ENCODE assay signal across 8 cellular contexts in the genomic region with DNA sequence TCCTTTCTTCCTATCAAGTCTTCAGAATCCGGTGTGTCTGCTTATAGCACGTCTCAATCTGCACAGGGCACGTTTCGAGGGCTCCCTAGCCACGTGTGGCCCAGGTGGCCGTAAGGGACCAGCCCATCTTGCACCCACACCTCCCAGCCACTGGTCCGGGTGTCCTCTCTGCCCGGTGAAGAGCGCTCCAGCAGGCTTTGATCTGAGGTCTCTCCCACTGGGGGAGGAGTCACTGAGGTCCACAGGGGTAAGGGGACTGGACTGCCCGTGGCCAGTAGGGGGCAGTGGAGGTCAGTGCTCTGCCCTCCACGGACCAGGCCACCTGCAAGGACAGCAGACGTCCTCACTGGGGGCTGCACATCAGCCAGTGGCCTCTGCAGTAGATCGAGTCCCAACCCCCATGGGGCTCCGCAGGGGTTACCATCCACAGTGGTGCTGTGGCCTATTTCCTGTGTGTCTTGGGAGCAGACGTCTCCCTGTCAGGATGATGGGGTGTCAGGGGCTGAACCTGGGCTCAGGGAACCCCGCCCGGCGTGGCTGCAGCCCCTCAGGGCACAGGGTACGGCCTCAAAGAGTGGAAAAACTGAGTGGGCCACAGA.
DNase-seq lines count a peak whose midpoint lies in the region; ATAC-seq and TF ChIP-seq lines count a peak whose summit lies in the region.

No MANE protein-coding gene starts in this region.

- 69 to 76% methylated on average over 18 to 19 of the region's 19 CpGs for WGBS in GM23248 (ENCODE audit: low coverage in 1 of 2, low lambda C conversion rate in 2 of 2, missing lambda C conversion rate in 2 of 2), 2 experiments
- WGBS in prostate gland = 54% methylated on average over 19 of the region's 19 CpGs

- no peaks in the 10 kb centered on the region for H4K20me1 ChIP-seq in GM23248 (ENCODE audit: insufficient read depth)

- DNase-seq in C1 segment of cervical spinal cord (lab: John Stamatoyannopoulos, UW) = peak in 11 of 14 donors; percentile 16 to 73 (median 42)
- DNase-seq in GM23248 = peak; percentile 72
- peak; percentile 70 for DNase-seq in NOMO-1 treated with DMSO at 0.1 percent for 48 hours (lab: John Stamatoyannopoulos, UW; ENCODE audit: unreplicated experiment)
- peak; percentile 48 to 88 (median 72) for DNase-seq in head of caudate nucleus
- peak; percentile 50 for DNase-seq in prostate gland (ENCODE audit: low spot score)
- DNase-seq in cerebellum (ENCODE audit: low spot score) = no peak
- no peak for DNase-seq in occipital lobe (lab: John Stamatoyannopoulos, UW)

- H3K4me2 ChIP-seq in GM23248 (ENCODE audit: unreplicated experiment) = no peak overlapping the region

- H3K27ac ChIP-seq in GM23248 (no peak overlapping the region), prostate gland (no peak overlapping the region)

- H2AFZ ChIP-seq in GM23248 = no peak overlapping the region

- no peaks in the 10 kb centered on the region for H3K9me3 Mint-ChIP-seq in activated T-helper 17 cell treated with anti-CD3 and anti-CD28 coated beads, Interleukin-2, amount 50 U/mL, for 72 hours

- peaks cover 76% of the 10 kb centered on the region for H3K79me2 ChIP-seq in GM23248 (ENCODE audit: insufficient read depth)

- peaks cover 7% of the 10 kb centered on the region for H3K4me1 ChIP-seq in GM23248 (ENCODE audit: insufficient read depth)
- peaks cover 5% of the 10 kb centered on the region for H3K4me1 ChIP-seq in prostate gland (replicated peaks)

- H3K36me3 Mint-ChIP-seq in activated T-helper 17 cell treated with anti-CD3 and anti-CD28 coated beads, Interleukin-2, amount 50 U/mL, for 72 hours (ENCODE audit: low read depth) = no peaks in the 10 kb centered on the region

- no peak overlapping the region for H3K9ac ChIP-seq in GM23248

- H3K9me3 ChIP-seq in GM23248 (ENCODE audit: low read depth) (no peaks in the 10 kb centered on the region), prostate gland (no peaks in the 10 kb centered on the region)

- peak; percentile 83 for ATAC-seq in activated T-helper 17 cell treated with anti-CD3 and anti-CD28 coated beads, Interleukin-2, amount 50 U/mL, for 72 hours (replicated peaks)

- intact Hi-C loops in head of caudate nucleus (cut with DNase I) (no loop called here), prostate gland (cut with DNase I) (no loop called here)

- H3K36me3 ChIP-seq in GM23248 (ENCODE audit: low read depth) = no peaks in the 10 kb centered on the region
- H3K36me3 ChIP-seq in prostate gland = no peaks in the 10 kb centered on the region

- peaks cover 7% of the 10 kb centered on the region for H3F3A ChIP-seq in GM23248 (ENCODE audit: insufficient read depth)

- no peak overlapping the region for H3K27ac Mint-ChIP-seq in activated T-helper 17 cell treated with anti-CD3 and anti-CD28 coated beads, Interleukin-2, amount 50 U/mL, for 72 hours

- no peak overlapping the region for H3K4me3 Mint-ChIP-seq in activated T-helper 17 cell treated with anti-CD3 and anti-CD28 coated beads, Interleukin-2, amount 50 U/mL, for 72 hours

- H3K27me3 ChIP-seq in GM23248 (replicated peaks; ENCODE audit: insufficient read depth) = no peaks in the 10 kb centered on the region
- no peaks in the 10 kb centered on the region for H3K27me3 ChIP-seq in prostate gland (replicated peaks; ENCODE audit: insufficient read depth)

- TF ChIP-seq POLR2A in prostate gland (IDR thresholded peaks at IDR 0.05) = no peak

- in situ Hi-C loops in GM23248 (cut with MboI) = no loop called here

- H3K4me1 Mint-ChIP-seq in activated T-helper 17 cell treated with anti-CD3 and anti-CD28 coated beads, Interleukin-2, amount 50 U/mL, for 72 hours = no peaks in the 10 kb centered on the region

- TF ChIP-seq CTCF in prostate gland (IDR thresholded peaks at IDR 0.05) = peak; percentile 57 to 78 (median 75)

- H3K27me3 Mint-ChIP-seq in activated T-helper 17 cell treated with anti-CD3 and anti-CD28 coated beads, Interleukin-2, amount 50 U/mL, for 72 hours = peaks cover 4% of the 10 kb centered on the region

- no peaks in the 10 kb centered on the region for H3K9me2 ChIP-seq in GM23248 (ENCODE audit: insufficient read depth)

- no peak overlapping the region for H3K4me3 ChIP-seq in GM23248
- H3K4me3 ChIP-seq in prostate gland = no peak overlapping the region

Comparison
In these comparisons a context has a peak if more than half of its experiments do, and no peak if none do; other contexts are left out.
1. DNase-seq: peak in C1 segment of cervical spinal cord (11 of 14), GM23248 (single experiment), NOMO-1 treated with DMSO at 0.1 percent for 48 hours (single experiment), head of caudate nucleus (42 of 42) and prostate gland (single experiment); none in cerebellum (single experiment) and occipital lobe (single experiment).